Comparison of ENCODE assay signal across 27 cellular contexts in the genomic region with DNA sequence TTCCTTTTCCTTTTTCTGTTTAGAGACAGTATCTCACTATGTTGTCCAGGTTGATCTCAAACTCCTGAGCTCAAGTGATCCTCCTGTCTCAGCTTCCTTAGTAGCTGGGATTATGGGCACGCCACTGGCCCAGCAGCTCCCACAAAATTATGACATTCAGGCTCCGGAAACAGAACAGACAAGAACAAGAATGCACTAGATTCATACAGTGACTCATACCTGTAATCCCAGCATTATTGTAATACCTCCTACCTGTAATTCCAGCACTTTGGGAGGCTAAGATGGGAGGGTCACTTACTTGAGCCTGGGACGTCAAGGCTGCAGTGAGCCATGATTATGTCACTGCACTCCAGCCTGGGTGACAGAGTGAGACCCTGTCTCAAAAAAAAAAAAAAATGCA. TPM values are rescaled to one million over a fixed set of nuclear protein-coding genes. Genes with fewer than 3 reads are reported as not detected.
DNase-seq lines count a peak whose midpoint lies in the region; ATAC-seq, FAIRE-seq and TF ChIP-seq lines count a peak whose summit lies in the region.
"Had no signal": no experiment of that assay in that cellular context is flagged by ENCODE, and none has a peak within 500 bp of the region (broad histone marks: within the 10 kb centered on the region; RNA-seq: fewer than 3 reads in every experiment).

No MANE protein-coding gene starts in this region.

- H2AFZ ChIP-seq in keratinocyte (ENCODE audit: control insufficient read depth, low read length) (no peak overlapping the region), neural progenitor cell (replicated peaks) (no peak overlapping the region)

- H3K27me3 ChIP-seq in ascending aorta, result no peaks in the 10 kb centered on the region
- H3K27me3 ChIP-seq in keratinocyte (ENCODE audit: control insufficient read depth, extremely low read depth, insufficient read depth, low read length), result no peaks in the 10 kb centered on the region
- H3K27me3 ChIP-seq in tibial artery, result no peaks in the 10 kb centered on the region
- no peaks in the 10 kb centered on the region for H3K27me3 ChIP-seq in neural progenitor cell

- no peak overlapping the region for H3K4me3 Mint-ChIP-seq in neural progenitor cell
- H3K4me3 Mint-ChIP-seq: CD8-positive, alpha-beta T cell had no signal

- TF ChIP-seq CTCF in ascending aorta (IDR thresholded peaks at IDR 0.05), result no peak
- TF ChIP-seq CTCF in keratinocyte (optimal IDR thresholded peaks at IDR 0.05 in 1 of 3, IDR thresholded peaks at IDR 0.05 in 1 of 3, conservative IDR thresholded peaks at IDR 0.05 in 1 of 3; ENCODE audit: extremely low read depth in 1 of 3, insufficient read depth in 2 of 3, low read length in 3 of 3), result no peak
- no peak for TF ChIP-seq CTCF in tibial artery (IDR thresholded peaks at IDR 0.05)
- TF ChIP-seq CTCF in neural progenitor cell (IDR thresholded peaks at IDR 0.05), result no peak

- H3K9me3 ChIP-seq in ascending aorta (no peaks in the 10 kb centered on the region), keratinocyte (ENCODE audit: control insufficient read depth, low read depth, low read length) (no peaks in the 10 kb centered on the region), tibial artery (no peaks in the 10 kb centered on the region), neural progenitor cell (ENCODE audit: low read depth) (no peaks in the 10 kb centered on the region)
- H3K9me3 ChIP-seq: SK-N-SH had no signal

- peaks cover 17% of the 10 kb centered on the region for H3K27me3 Mint-ChIP-seq in neural progenitor cell (ENCODE audit: insufficient read depth, low read depth)

- H3K4me3 ChIP-seq in ascending aorta (no peak overlapping the region), keratinocyte (ENCODE audit: control insufficient read depth in 2 of 3, extremely low read depth in 1 of 3, insufficient read depth in 2 of 3, low read depth in 1 of 3, low read length in 3 of 3) (no peak overlapping the region), tibial artery (no peak overlapping the region), neural progenitor cell (no peak overlapping the region)

- H4K20me1 ChIP-seq in keratinocyte (ENCODE audit: control insufficient read depth, extremely low read depth, insufficient read depth, low read length) (no peaks in the 10 kb centered on the region), neural progenitor cell (ENCODE audit: low read depth) (no peaks in the 10 kb centered on the region)

- no peaks in the 10 kb centered on the region for H3K9me3 Mint-ChIP-seq in neural progenitor cell
- H3K9me3 Mint-ChIP-seq: CD8-positive, alpha-beta T cell; IgD-negative memory B cell had no signal

- intact Hi-C loops in ascending aorta (cut with DNase I), result no loop called here
- intact Hi-C loops in tibial artery (cut with DNase I; ENCODE audit: low total_unique reads), result no loop called here

- peaks cover 9% of the 10 kb centered on the region for H3K4me1 Mint-ChIP-seq in neural progenitor cell
- H3K4me1 Mint-ChIP-seq: IgD-negative memory B cell had no signal

- no peaks in the 10 kb centered on the region for H3F3A ChIP-seq in neural progenitor cell (ENCODE audit: low read depth)

- no peaks in the 10 kb centered on the region for H3K9me1 ChIP-seq in keratinocyte (ENCODE audit: control insufficient read depth, extremely low read depth, insufficient read depth, low read length)

- H3K9ac ChIP-seq in keratinocyte (ENCODE audit: control insufficient read depth, extremely low read depth, insufficient read depth, low read length) (no peak overlapping the region), neural progenitor cell (no peak overlapping the region)
- H3K9ac ChIP-seq: SK-N-SH had no signal

- no peaks in the 10 kb centered on the region for H3K36me3 ChIP-seq in ascending aorta
- no peaks in the 10 kb centered on the region for H3K36me3 ChIP-seq in keratinocyte (ENCODE audit: control insufficient read depth in 2 of 2, extremely low read depth in 1 of 2, insufficient read depth in 2 of 2, low read length in 2 of 2)
- no peaks in the 10 kb centered on the region for H3K36me3 ChIP-seq in tibial artery
- no peaks in the 10 kb centered on the region for H3K36me3 ChIP-seq in neural progenitor cell

- no peaks in the 10 kb centered on the region for H3K36me3 Mint-ChIP-seq in neural progenitor cell
- H3K36me3 Mint-ChIP-seq: CD8-positive, alpha-beta T cell had no signal

- FAIRE-seq in keratinocyte (lab: Jason Lieb, UNC), result peak; percentile 87

- peak; percentile 30 for DNase-seq in HT1080 (ENCODE audit: low read depth)
- no peak for DNase-seq in ascending aorta (ENCODE audit: low spot score in 2 of 2)
- DNase-seq in keratinocyte (ENCODE audit: low read depth, low spot score), result peak; percentile 75
- no peak for DNase-seq in tibial artery
- no peak for DNase-seq in neural progenitor cell (ENCODE audit: low spot score)
- no peak for DNase-seq in nucleus accumbens (lab: John Stamatoyannopoulos, UW)
- DNase-seq: C1 segment of cervical spinal cord; CD8-positive, alpha-beta T cell; DMS153; GDM1; GOT3; HCEC 1CT; MV-4-11; NCI-H1105 treated with DMSO at 0.1 percent for 48 hours; NCI-H2029 treated with DMSO at 0.1 percent for 48 hours; NCI-H2171; NCI-H345; NCI-H524; NCI-H82; OCI-M1; SHP77 treated with DMSO at 0.1 percent for 48 hours; SK-N-SH had no signal

- H3K4me2 ChIP-seq in keratinocyte (ENCODE audit: control insufficient read depth, extremely low read depth, insufficient read depth, low read depth, low read length) (peak overlapping the region; percentile 27), neural progenitor cell (no peak overlapping the region)
- H3K4me2 ChIP-seq: SK-N-SH had no signal

- no peak overlapping the region for H3K27ac Mint-ChIP-seq in neural progenitor cell
- H3K27ac Mint-ChIP-seq: CD8-positive, alpha-beta T cell; IgD-negative memory B cell had no signal

- no peaks in the 10 kb centered on the region for H3K79me2 ChIP-seq in keratinocyte (ENCODE audit: control insufficient read depth, insufficient read depth, low read length)
- no peaks in the 10 kb centered on the region for H3K79me2 ChIP-seq in neural progenitor cell (ENCODE audit: low read depth)

- H3K27ac ChIP-seq in ascending aorta (peak overlapping the region; percentile 58 to 66), keratinocyte (ENCODE audit: control insufficient read depth, insufficient read depth, low read length) (peak overlapping the region; percentile 73), tibial artery (peak overlapping the region; percentile 52 to 72), neural progenitor cell (no peak overlapping the region)

- dilution Hi-C loops in keratinocyte (cut with MboI; ENCODE audit: extremely low pct_ligation_motif_present, low sequenced_read_pairs), result no loop called here

- H3K4me1 ChIP-seq in ascending aorta (peaks cover 7 to 46% of the 10 kb centered on the region in 2 donors), keratinocyte (ENCODE audit: control insufficient read depth, extremely low read depth, insufficient read depth, low read length) (peaks cover 28% of the 10 kb centered on the region), tibial artery (peaks cover 0 to 78% (median 56%) of the 10 kb centered on the region in 4 donors), neural progenitor cell (no peaks in the 10 kb centered on the region)

- no peak for ATAC-seq in HG03039 (IDR thresholded peaks at IDR 0.05; ENCODE audit: unreplicated experiment)
- ATAC-seq: CD8-positive, alpha-beta T cell had no signal

RNA-seq across cellular contexts. Expression of a gene that starts 26.7 kb away (rescaled TPM):
- total RNA-seq in HT1080 (2014; rRNA removed; shearing (Covaris generic)), result 14.5 and 23.6 TPM in 2 replicates
- polyA plus RNA-seq in HT1080 (2015; cell fraction: cytosol; rRNA removed), result 85.6 and 105 TPM in 2 replicates
- 64.6 and 67.9 TPM in 2 replicates for polyA plus RNA-seq in HT1080 (2015; cell fraction: nucleus; rRNA removed)
- 100 TPM for total RNA-seq in ascending aorta
- polyA plus RNA-seq in keratinocyte, result 54.3 to 82.9 TPM (median 55.1 TPM) in 3 replicates
- polyA plus RNA-seq in keratinocyte (2011; ENCODE audit: low read depth), result 9.5 TPM
- polyA plus RNA-seq in keratinocyte (2011; cell fraction: cytosol; rRNA removed), result 57.6 and 65.9 TPM in 2 replicates
- 114 and 120 TPM in 2 replicates for polyA plus RNA-seq in keratinocyte (2011; cell fraction: nucleus; rRNA removed)
- polyA plus RNA-seq in keratinocyte (2012; ENCODE audit: low replicate concordance), result 60.2 and 84.0 TPM in 2 replicates
- polyA minus RNA-seq in keratinocyte, result 112 to 184 TPM (median 118 TPM) in 3 replicates
- polyA minus RNA-seq in keratinocyte (2011; cell fraction: cytosol; rRNA and poly(A)+ RNA removed), result 89.8 TPM
- polyA minus RNA-seq in keratinocyte (2011; cell fraction: nucleus; rRNA and poly(A)+ RNA removed), result 109 and 160 TPM in 2 replicates
- 7.3 and 7.5 TPM in 2 replicates for total RNA-seq in neural progenitor cell (ENCODE audit: low replicate concordance)

RNA-seq across cellular contexts. Expression of a gene that starts 46.1 kb away (rescaled TPM):
- total RNA-seq in HT1080 (2014; rRNA removed; shearing (Covaris generic)), result not detected in 2 replicates
- not detected in 2 replicates for polyA plus RNA-seq in HT1080 (2015; cell fraction: cytosol; rRNA removed)
- not detected in 2 replicates for polyA plus RNA-seq in HT1080 (2015; cell fraction: nucleus; rRNA removed)
- total RNA-seq in ascending aorta (not detected), neural progenitor cell (ENCODE audit: low replicate concordance) (not detected in 2 replicates)
- 0.85 TPM in 1 of 3 replicates, not detected in the others for polyA plus RNA-seq in keratinocyte
- polyA plus RNA-seq in keratinocyte (2011; ENCODE audit: low read depth), result not detected
- not detected in 2 replicates for polyA plus RNA-seq in keratinocyte (2011; cell fraction: cytosol; rRNA removed)
- polyA plus RNA-seq in keratinocyte (2011; cell fraction: nucleus; rRNA removed), result not detected in 2 replicates
- 3.1 TPM in 1 of 2 replicates, not detected in the other for polyA plus RNA-seq in keratinocyte (2012; ENCODE audit: low replicate concordance)
- not detected in 3 replicates for polyA minus RNA-seq in keratinocyte
- 26.5 TPM for polyA minus RNA-seq in keratinocyte (2011; cell fraction: cytosol; rRNA and poly(A)+ RNA removed)
- 3.7 and 5.7 TPM in 2 replicates for polyA minus RNA-seq in keratinocyte (2011; cell fraction: nucleus; rRNA and poly(A)+ RNA removed)
- total RNA-seq: A673; CD8-positive, alpha-beta T cell; Daoy; RPMI7951 had no signal
- polyA plus RNA-seq: IgD-negative memory B cell, SK-N-SH had no signal

Comparison
In these comparisons a context has a peak if more than half of its experiments do, and no peak if none do; other contexts are left out.
1. DNase-seq: peak in HT1080 (single experiment) and keratinocyte (single experiment); none in ascending aorta (0 of 2), tibial artery (0 of 2), neural progenitor cell (single experiment) and nucleus accumbens (0 of 56).